In the genomic region with DNA sequence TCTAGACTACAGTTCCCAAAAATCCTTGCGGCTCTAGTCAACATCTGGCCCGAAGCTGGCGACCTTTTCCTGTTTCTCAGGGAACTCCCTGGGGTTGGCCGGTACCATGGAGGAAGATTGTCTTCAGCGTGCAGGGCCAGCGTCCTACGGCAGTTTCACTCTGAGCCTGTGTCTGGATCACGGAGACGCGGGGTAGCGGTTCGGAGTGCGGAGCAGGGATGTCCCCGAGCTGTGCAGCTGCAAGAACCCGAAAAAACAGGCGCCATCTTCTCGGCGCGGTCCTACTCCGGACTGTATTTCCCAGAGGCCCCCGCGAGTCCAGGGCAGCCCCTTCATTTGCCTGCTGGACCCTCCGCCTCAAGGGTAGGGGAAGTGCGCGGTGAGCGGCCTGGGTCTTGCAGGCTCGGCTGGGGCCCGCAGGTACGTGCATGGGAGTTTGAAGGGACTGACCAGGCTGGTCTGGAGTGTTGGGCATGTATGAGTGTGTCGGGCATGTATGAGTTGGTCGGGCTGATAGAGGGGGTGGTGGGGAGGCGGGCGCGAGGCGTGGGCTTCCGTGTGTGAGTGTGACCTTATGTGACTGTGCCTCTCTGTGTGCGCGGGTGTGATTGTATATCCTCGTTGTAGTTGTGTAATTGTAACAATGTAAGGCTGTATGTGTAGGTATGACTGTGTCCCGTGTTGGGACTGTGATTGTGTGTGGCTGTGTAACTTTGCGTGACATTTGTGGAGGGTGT, we compare ENCODE assay signal across 1 cellular context.
A peak's percentile ranks its signal among the peaks of the same experiment; 100 is the strongest.
TF ChIP-seq lines count a peak whose summit lies in the region.

A gene (plus strand): TSS at position 360 of the 737 bp plus-strand sequence. CDS start 12,240 bp downstream, outside the sequence.

TF ChIP-seq in HepG2, 621 proteins besides CTCF, POLR2A, EP300 and RAD21 (continued from another document and continues in another):
- TF ChIP-seq, protein P1, sequence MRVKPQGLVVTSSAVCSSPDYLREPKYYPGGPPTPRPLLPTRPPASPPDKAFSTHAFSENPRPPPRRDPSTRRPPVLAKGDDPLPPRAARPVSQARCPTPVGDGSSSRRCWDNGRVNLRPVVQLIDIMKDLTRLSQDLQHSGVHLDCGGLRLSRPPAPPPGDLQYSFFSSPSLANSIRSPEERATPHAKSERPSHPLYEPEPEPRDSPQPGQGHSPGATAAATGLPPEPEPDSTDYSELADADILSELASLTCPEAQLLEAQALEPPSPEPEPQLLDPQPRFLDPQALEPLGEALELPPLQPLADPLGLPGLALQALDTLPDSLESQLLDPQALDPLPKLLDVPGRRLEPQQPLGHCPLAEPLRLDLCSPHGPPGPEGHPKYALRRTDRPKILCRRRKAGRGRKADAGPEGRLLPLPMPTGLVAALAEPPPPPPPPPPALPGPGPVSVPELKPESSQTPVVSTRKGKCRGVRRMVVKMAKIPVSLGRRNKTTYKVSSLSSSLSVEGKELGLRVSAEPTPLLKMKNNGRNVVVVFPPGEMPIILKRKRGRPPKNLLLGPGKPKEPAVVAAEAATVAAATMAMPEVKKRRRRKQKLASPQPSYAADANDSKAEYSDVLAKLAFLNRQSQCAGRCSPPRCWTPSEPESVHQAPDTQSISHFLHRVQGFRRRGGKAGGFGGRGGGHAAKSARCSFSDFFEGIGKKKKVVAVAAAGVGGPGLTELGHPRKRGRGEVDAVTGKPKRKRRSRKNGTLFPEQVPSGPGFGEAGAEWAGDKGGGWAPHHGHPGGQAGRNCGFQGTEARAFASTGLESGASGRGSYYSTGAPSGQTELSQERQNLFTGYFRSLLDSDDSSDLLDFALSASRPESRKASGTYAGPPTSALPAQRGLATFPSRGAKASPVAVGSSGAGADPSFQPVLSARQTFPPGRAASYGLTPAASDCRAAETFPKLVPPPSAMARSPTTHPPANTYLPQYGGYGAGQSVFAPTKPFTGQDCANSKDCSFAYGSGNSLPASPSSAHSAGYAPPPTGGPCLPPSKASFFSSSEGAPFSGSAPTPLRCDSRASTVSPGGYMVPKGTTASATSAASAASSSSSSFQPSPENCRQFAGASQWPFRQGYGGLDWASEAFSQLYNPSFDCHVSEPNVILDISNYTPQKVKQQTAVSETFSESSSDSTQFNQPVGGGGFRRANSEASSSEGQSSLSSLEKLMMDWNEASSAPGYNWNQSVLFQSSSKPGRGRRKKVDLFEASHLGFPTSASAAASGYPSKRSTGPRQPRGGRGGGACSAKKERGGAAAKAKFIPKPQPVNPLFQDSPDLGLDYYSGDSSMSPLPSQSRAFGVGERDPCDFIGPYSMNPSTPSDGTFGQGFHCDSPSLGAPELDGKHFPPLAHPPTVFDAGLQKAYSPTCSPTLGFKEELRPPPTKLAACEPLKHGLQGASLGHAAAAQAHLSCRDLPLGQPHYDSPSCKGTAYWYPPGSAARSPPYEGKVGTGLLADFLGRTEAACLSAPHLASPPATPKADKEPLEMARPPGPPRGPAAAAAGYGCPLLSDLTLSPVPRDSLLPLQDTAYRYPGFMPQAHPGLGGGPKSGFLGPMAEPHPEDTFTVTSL (CRISPR knock-in tag; IDR thresholded peaks at IDR 0.05; ENCODE audit: borderline replicate concordance): no peak
- TF ChIP-seq REXO4 (CRISPR knock-in tag; IDR thresholded peaks at IDR 0.05; ENCODE audit: borderline replicate concordance) (no peak), AGO1 (IDR thresholded peaks at IDR 0.05; ENCODE audit: low read depth, low read length, poor library complexity, severe bottlenecking) (peak; percentile 68), MATR3 (CRISPR knock-in tag; IDR thresholded peaks at IDR 0.05) (no peak), ZNF549 (CRISPR knock-in tag; IDR thresholded peaks at IDR 0.05) (no peak), HOXA3 (CRISPR knock-in tag; IDR thresholded peaks at IDR 0.05) (peak; percentile 79; the same call in 1 of the 2 replicates), WIZ (CRISPR knock-in tag; IDR thresholded peaks at IDR 0.05) (0 out of 2 replicates have a peak, but pooled peaks have one; percentile 52), SRSF9 (IDR thresholded peaks at IDR 0.05; ENCODE audit: borderline replicate concordance, insufficient read depth, low read depth, low read length, poor library complexity, severe bottlenecking) (no peak), ZNF766 (CRISPR knock-in tag; IDR thresholded peaks at IDR 0.05; ENCODE audit: borderline replicate concordance) (no peak), ZNF34 (CRISPR knock-in tag; IDR thresholded peaks at IDR 0.05; ENCODE audit: borderline replicate concordance) (no peak; the same call in 1 of the 2 replicates), RXRB (CRISPR knock-in tag; IDR thresholded peaks at IDR 0.05; ENCODE audit: borderline replicate concordance) (no peak), ZNF7 (CRISPR knock-in tag; IDR thresholded peaks at IDR 0.05) (no peak; the same call in 1 of the 2 replicates), ZNF333 (CRISPR knock-in tag; IDR thresholded peaks at IDR 0.05; ENCODE audit: borderline replicate concordance) (peak; percentile 69; the same call in 1 of the 2 replicates), ZNF138 (CRISPR knock-in tag; IDR thresholded peaks at IDR 0.05; ENCODE audit: low read depth) (no peak; the same call in 1 of the 2 replicates), SIX1 (CRISPR knock-in tag; IDR thresholded peaks at IDR 0.05; ENCODE audit: borderline replicate concordance) (no peak), SOX13 (IDR thresholded peaks at IDR 0.05) (no peak), SOX13 (CRISPR knock-in tag; conservative IDR thresholded peaks at IDR 0.05 in 1 of 2, IDR thresholded peaks at IDR 0.05 in 1 of 2) (peak in 1 of 2 experiments; percentile 26; a peak in 1 of 4 replicates), PLRG1 (conservative IDR thresholded peaks at IDR 0.05) (no peak), SRSF4 (IDR thresholded peaks at IDR 0.05; ENCODE audit: low read depth, low read length, poor library complexity, severe bottlenecking) (no peak), MIER3 (CRISPR knock-in tag; IDR thresholded peaks at IDR 0.05; ENCODE audit: borderline replicate concordance) (no peak), ZNF430 (CRISPR knock-in tag; IDR thresholded peaks at IDR 0.05) (peak; percentile 62), KLF11 (CRISPR knock-in tag; IDR thresholded peaks at IDR 0.05) (no peak), ZNF550 (CRISPR knock-in tag; IDR thresholded peaks at IDR 0.05; ENCODE audit: borderline replicate concordance) (peak; percentile 61; the same call in 1 of the 2 replicates), ZNF558 (CRISPR knock-in tag; IDR thresholded peaks at IDR 0.05; ENCODE audit: borderline replicate concordance) (peak; percentile 76; the same call in 1 of the 2 replicates), ZNF30 (CRISPR knock-in tag; IDR thresholded peaks at IDR 0.05) (no peak), FOXO1 (CRISPR knock-in tag; IDR thresholded peaks at IDR 0.05) (peak; percentile 7; the same call in 1 of the 2 replicates), ZFP62 (CRISPR knock-in tag; IDR thresholded peaks at IDR 0.05) (no peak), ZNF251 (CRISPR knock-in tag; IDR thresholded peaks at IDR 0.05) (no peak), HOXA7 (CRISPR knock-in tag; IDR thresholded peaks at IDR 0.05) (no peak), KLF9 (CRISPR knock-in tag; IDR thresholded peaks at IDR 0.05; ENCODE audit: low read depth) (no peak), ZNF383 (CRISPR knock-in tag; IDR thresholded peaks at IDR 0.05; ENCODE audit: borderline replicate concordance) (no peak)
- TF ChIP-seq, protein P2, sequence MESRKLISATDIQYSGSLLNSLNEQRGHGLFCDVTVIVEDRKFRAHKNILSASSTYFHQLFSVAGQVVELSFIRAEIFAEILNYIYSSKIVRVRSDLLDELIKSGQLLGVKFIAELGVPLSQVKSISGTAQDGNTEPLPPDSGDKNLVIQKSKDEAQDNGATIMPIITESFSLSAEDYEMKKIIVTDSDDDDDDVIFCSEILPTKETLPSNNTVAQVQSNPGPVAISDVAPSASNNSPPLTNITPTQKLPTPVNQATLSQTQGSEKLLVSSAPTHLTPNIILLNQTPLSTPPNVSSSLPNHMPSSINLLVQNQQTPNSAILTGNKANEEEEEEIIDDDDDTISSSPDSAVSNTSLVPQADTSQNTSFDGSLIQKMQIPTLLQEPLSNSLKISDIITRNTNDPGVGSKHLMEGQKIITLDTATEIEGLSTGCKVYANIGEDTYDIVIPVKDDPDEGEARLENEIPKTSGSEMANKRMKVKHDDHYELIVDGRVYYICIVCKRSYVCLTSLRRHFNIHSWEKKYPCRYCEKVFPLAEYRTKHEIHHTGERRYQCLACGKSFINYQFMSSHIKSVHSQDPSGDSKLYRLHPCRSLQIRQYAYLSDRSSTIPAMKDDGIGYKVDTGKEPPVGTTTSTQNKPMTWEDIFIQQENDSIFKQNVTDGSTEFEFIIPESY (CRISPR knock-in tag; IDR thresholded peaks at IDR 0.05): no peak
- TF ChIP-seq, protein P3, sequence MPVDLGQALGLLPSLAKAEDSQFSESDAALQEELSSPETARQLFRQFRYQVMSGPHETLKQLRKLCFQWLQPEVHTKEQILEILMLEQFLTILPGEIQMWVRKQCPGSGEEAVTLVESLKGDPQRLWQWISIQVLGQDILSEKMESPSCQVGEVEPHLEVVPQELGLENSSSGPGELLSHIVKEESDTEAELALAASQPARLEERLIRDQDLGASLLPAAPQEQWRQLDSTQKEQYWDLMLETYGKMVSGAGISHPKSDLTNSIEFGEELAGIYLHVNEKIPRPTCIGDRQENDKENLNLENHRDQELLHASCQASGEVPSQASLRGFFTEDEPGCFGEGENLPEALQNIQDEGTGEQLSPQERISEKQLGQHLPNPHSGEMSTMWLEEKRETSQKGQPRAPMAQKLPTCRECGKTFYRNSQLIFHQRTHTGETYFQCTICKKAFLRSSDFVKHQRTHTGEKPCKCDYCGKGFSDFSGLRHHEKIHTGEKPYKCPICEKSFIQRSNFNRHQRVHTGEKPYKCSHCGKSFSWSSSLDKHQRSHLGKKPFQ (CRISPR knock-in tag; IDR thresholded peaks at IDR 0.05; ENCODE audit: insufficient replicate concordance): no peak
- TF ChIP-seq, protein P4, sequence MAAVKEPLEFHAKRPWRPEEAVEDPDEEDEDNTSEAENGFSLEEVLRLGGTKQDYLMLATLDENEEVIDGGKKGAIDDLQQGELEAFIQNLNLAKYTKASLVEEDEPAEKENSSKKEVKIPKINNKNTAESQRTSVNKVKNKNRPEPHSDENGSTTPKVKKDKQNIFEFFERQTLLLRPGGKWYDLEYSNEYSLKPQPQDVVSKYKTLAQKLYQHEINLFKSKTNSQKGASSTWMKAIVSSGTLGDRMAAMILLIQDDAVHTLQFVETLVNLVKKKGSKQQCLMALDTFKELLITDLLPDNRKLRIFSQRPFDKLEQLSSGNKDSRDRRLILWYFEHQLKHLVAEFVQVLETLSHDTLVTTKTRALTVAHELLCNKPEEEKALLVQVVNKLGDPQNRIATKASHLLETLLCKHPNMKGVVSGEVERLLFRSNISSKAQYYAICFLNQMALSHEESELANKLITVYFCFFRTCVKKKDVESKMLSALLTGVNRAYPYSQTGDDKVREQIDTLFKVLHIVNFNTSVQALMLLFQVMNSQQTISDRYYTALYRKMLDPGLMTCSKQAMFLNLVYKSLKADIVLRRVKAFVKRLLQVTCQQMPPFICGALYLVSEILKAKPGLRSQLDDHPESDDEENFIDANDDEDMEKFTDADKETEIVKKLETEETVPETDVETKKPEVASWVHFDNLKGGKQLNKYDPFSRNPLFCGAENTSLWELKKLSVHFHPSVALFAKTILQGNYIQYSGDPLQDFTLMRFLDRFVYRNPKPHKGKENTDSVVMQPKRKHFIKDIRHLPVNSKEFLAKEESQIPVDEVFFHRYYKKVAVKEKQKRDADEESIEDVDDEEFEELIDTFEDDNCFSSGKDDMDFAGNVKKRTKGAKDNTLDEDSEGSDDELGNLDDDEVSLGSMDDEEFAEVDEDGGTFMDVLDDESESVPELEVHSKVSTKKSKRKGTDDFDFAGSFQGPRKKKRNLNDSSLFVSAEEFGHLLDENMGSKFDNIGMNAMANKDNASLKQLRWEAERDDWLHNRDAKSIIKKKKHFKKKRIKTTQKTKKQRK (IDR thresholded peaks at IDR 0.05; ENCODE audit: low read length): no peak
- TF ChIP-seq, protein P5, sequence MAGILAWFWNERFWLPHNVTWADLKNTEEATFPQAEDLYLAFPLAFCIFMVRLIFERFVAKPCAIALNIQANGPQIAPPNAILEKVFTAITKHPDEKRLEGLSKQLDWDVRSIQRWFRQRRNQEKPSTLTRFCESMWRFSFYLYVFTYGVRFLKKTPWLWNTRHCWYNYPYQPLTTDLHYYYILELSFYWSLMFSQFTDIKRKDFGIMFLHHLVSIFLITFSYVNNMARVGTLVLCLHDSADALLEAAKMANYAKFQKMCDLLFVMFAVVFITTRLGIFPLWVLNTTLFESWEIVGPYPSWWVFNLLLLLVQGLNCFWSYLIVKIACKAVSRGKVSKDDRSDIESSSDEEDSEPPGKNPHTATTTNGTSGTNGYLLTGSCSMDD (CRISPR knock-in tag; IDR thresholded peaks at IDR 0.05): no peak
- TF ChIP-seq, protein P6, sequence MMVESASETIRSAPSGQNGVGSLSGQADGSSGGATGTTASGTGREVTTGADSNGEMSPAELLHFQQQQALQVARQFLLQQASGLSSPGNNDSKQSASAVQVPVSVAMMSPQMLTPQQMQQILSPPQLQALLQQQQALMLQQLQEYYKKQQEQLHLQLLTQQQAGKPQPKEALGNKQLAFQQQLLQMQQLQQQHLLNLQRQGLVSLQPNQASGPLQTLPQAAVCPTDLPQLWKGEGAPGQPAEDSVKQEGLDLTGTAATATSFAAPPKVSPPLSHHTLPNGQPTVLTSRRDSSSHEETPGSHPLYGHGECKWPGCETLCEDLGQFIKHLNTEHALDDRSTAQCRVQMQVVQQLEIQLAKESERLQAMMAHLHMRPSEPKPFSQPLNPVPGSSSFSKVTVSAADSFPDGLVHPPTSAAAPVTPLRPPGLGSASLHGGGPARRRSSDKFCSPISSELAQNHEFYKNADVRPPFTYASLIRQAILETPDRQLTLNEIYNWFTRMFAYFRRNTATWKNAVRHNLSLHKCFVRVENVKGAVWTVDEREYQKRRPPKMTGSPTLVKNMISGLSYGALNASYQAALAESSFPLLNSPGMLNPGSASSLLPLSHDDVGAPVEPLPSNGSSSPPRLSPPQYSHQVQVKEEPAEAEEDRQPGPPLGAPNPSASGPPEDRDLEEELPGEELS (CRISPR knock-in tag; IDR thresholded peaks at IDR 0.05): peak; percentile 18; the same call in 1 of the 2 replicates
- TF ChIP-seq, protein P7, sequence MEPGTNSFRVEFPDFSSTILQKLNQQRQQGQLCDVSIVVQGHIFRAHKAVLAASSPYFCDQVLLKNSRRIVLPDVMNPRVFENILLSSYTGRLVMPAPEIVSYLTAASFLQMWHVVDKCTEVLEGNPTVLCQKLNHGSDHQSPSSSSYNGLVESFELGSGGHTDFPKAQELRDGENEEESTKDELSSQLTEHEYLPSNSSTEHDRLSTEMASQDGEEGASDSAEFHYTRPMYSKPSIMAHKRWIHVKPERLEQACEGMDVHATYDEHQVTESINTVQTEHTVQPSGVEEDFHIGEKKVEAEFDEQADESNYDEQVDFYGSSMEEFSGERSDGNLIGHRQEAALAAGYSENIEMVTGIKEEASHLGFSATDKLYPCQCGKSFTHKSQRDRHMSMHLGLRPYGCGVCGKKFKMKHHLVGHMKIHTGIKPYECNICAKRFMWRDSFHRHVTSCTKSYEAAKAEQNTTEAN (CRISPR knock-in tag; conservative IDR thresholded peaks at IDR 0.05): peak; percentile 50; the same call in 1 of the 2 replicates
- TF ChIP-seq, protein P8, sequence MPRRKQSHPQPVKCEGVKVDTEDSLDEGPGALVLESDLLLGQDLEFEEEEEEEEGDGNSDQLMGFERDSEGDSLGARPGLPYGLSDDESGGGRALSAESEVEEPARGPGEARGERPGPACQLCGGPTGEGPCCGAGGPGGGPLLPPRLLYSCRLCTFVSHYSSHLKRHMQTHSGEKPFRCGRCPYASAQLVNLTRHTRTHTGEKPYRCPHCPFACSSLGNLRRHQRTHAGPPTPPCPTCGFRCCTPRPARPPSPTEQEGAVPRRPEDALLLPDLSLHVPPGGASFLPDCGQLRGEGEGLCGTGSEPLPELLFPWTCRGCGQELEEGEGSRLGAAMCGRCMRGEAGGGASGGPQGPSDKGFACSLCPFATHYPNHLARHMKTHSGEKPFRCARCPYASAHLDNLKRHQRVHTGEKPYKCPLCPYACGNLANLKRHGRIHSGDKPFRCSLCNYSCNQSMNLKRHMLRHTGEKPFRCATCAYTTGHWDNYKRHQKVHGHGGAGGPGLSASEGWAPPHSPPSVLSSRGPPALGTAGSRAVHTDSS (CRISPR knock-in tag; conservative IDR thresholded peaks at IDR 0.05): no peak
